15 cellular contexts compared by ENCODE assay signal in genomic region chr2:131153529-131153928, GRCh38. TPM values are rescaled to one million over a fixed set of nuclear protein-coding genes. Genes with fewer than 3 reads are reported as not detected.
DNase-seq lines count a peak whose midpoint lies in the region; ATAC-seq and TF ChIP-seq lines count a peak whose summit lies in the region.
"Had no signal": no experiment of that assay in that cellular context is flagged by ENCODE, and none has a peak within 500 bp of the region (broad histone marks: within the 10 kb centered on the region; RNA-seq: fewer than 3 reads in every experiment).

No MANE protein-coding gene starts in this region.

- intact Hi-C loops in activated T-helper 1 cell treated with anti-CD3 and anti-CD28 coated beads, Interleukin-12 subunit alpha, Interleukin-12 subunit beta, Interleukin-2, Interleukin-4 antibody, amounts not matched to agents 30 ng/mL and 10 ng/mL and 1 ng/mL, durations not matched to agents 14 hours and 24 hours and 36 hours (cut with micrococcal nuclease) = no loop called here

- CTCF ChIA-PET in SK-N-SH (lab: Yijun Ruan, JAX) = interaction anchor here (0.5 to 5.0 kb wide), 21 partner anchors 10 to 681 kb away, joined by 3 to 65 read pairs (median 5); partner anchors contain the start of gene MZT2A

- H3K9me2 ChIP-seq in SK-N-SH = no peaks in the 10 kb centered on the region

- no peaks in the 10 kb centered on the region for H3K27me3 ChIP-seq in SK-N-SH (ENCODE audit: insufficient read depth)
- H3K27me3 ChIP-seq: tibial artery had no signal

- H3K79me2 ChIP-seq in SK-N-SH (ENCODE audit: insufficient read depth) = no peaks in the 10 kb centered on the region

- WGBS in SK-N-SH (ENCODE audit: low lambda C conversion rate) = no CpG with 5 or more reads among the region's 4 CpGs

- POLR2A ChIA-PET in SK-N-SH (lab: Yijun Ruan, JAX) = no interaction called here

- peaks cover 12% of the 10 kb centered on the region for H3K4me1 Mint-ChIP-seq in activated T-helper 17 cell treated with anti-CD3 and anti-CD28 coated beads, Interleukin-2, amount 50 U/mL, for 72 hours
- H3K4me1 Mint-ChIP-seq in activated T-helper 1 cell treated with anti-CD3 and anti-CD28 coated beads, Interleukin-12 subunit alpha, Interleukin-12 subunit beta, Interleukin-2, Interleukin-4 antibody, amounts not matched to agents 30 ng/mL and 10 ng/mL and 1 ng/mL, durations not matched to agents 14 hours and 24 hours and 36 hours (ENCODE audit: low read depth) = peaks cover 32% of the 10 kb centered on the region

- H3K36me3 Mint-ChIP-seq in activated T-helper 17 cell treated with anti-CD3 and anti-CD28 coated beads, Interleukin-2, amount 50 U/mL, for 72 hours (ENCODE audit: low read depth) = peaks cover 27% of the 10 kb centered on the region
- H3K36me3 Mint-ChIP-seq in activated T-helper 1 cell treated with anti-CD3 and anti-CD28 coated beads, Interleukin-12 subunit alpha, Interleukin-12 subunit beta, Interleukin-2, Interleukin-4 antibody, amounts not matched to agents 30 ng/mL and 10 ng/mL and 1 ng/mL, durations not matched to agents 14 hours and 24 hours and 36 hours (ENCODE audit: low read depth) = peaks cover 8% of the 10 kb centered on the region

- H3K4me3 ChIP-seq in SK-N-SH (ENCODE audit: low read depth in 2 of 2, low read length in 1 of 2) = no peak overlapping the region
- H3K4me3 ChIP-seq: PC-9, tibial artery had no signal

- H3K9me3 ChIP-seq in SK-N-SH = no peaks in the 10 kb centered on the region
- H3K9me3 ChIP-seq: tibial artery had no signal

- TF ChIP-seq CTCF in SK-N-SH (IDR thresholded peaks at IDR 0.05) = no peak

- TF ChIP-seq RAD21 in SK-N-SH (IDR thresholded peaks at IDR 0.05; ENCODE audit: low read length) = no peak

- peak overlapping the region; percentile 21 for H3K4me3 Mint-ChIP-seq in activated T-helper 17 cell treated with anti-CD3 and anti-CD28 coated beads, Interleukin-2, amount 50 U/mL, for 72 hours
- H3K4me3 Mint-ChIP-seq in activated T-helper 1 cell treated with anti-CD3 and anti-CD28 coated beads, Interleukin-12 subunit alpha, Interleukin-12 subunit beta, Interleukin-2, Interleukin-4 antibody, amounts not matched to agents 30 ng/mL and 10 ng/mL and 1 ng/mL, durations not matched to agents 14 hours and 24 hours and 36 hours = no peak overlapping the region

- no peaks in the 10 kb centered on the region for H4K20me1 ChIP-seq in SK-N-SH (ENCODE audit: insufficient read depth)

- peaks cover 0 to under 1% of the 10 kb centered on the region in 2 experiments; a peak in 1 of 4 replicates for H3K4me1 ChIP-seq in SK-N-SH (ENCODE audit: control insufficient read depth in 1 of 2, insufficient read depth in 2 of 2, low read depth in 1 of 2, low read length in 1 of 2)
- H3K4me1 ChIP-seq: tibial artery had no signal

- H3K36me3 ChIP-seq in SK-N-SH (replicated peaks in 1 of 2; ENCODE audit: control insufficient read depth in 1 of 2, insufficient read depth in 2 of 2, low read length in 1 of 2) = peaks cover 5 to 20% of the 10 kb centered on the region in 2 experiments

- no peaks in the 10 kb centered on the region for H3K9me3 Mint-ChIP-seq in activated T-helper 17 cell treated with anti-CD3 and anti-CD28 coated beads, Interleukin-2, amount 50 U/mL, for 72 hours
- no peaks in the 10 kb centered on the region for H3K9me3 Mint-ChIP-seq in activated T-helper 1 cell treated with anti-CD3 and anti-CD28 coated beads, Interleukin-12 subunit alpha, Interleukin-12 subunit beta, Interleukin-2, Interleukin-4 antibody, amounts not matched to agents 30 ng/mL and 10 ng/mL and 1 ng/mL, durations not matched to agents 14 hours and 24 hours and 36 hours

- DNase-seq in SK-N-SH (no peak), NCI-H146 (lab: John Stamatoyannopoulos, UW) (no peak), NCI-H2196 (lab: John Stamatoyannopoulos, UW; ENCODE audit: unreplicated experiment) (no peak)
- DNase-seq in activated T-helper 1 cell treated with anti-CD3 and anti-CD28 coated beads, Interleukin-12 subunit alpha, Interleukin-12 subunit beta, Interleukin-2, Interleukin-4 antibody, amounts not matched to agents 30 ng/mL and 10 ng/mL and 1 ng/mL, durations not matched to agents 14 hours and 24 hours and 36 hours (ENCODE audit: low spot score) = no peak
- DNase-seq: NCI-H524 treated with DMSO at 0.1 percent for 48 hours, tibial artery had no signal

- no peak overlapping the region for H3K4me2 ChIP-seq in SK-N-SH
- H3K4me2 ChIP-seq: PC-9 had no signal

- TF ChIP-seq EP300 in SK-N-SH (IDR thresholded peaks at IDR 0.05; ENCODE audit: borderline replicate concordance in 1 of 2, low read depth in 1 of 2, low read length in 1 of 2) = no peak

- H3K27me3 Mint-ChIP-seq in activated T-helper 17 cell treated with anti-CD3 and anti-CD28 coated beads, Interleukin-2, amount 50 U/mL, for 72 hours = no peaks in the 10 kb centered on the region
- no peaks in the 10 kb centered on the region for H3K27me3 Mint-ChIP-seq in activated T-helper 1 cell treated with anti-CD3 and anti-CD28 coated beads, Interleukin-12 subunit alpha, Interleukin-12 subunit beta, Interleukin-2, Interleukin-4 antibody, amounts not matched to agents 30 ng/mL and 10 ng/mL and 1 ng/mL, durations not matched to agents 14 hours and 24 hours and 36 hours (ENCODE audit: insufficient read depth)

- H3K27ac Mint-ChIP-seq in activated T-helper 17 cell treated with anti-CD3 and anti-CD28 coated beads, Interleukin-2, amount 50 U/mL, for 72 hours = peak overlapping the region; percentile 76
- no peak overlapping the region for H3K27ac Mint-ChIP-seq in activated T-helper 1 cell treated with anti-CD3 and anti-CD28 coated beads, Interleukin-12 subunit alpha, Interleukin-12 subunit beta, Interleukin-2, Interleukin-4 antibody, amounts not matched to agents 30 ng/mL and 10 ng/mL and 1 ng/mL, durations not matched to agents 14 hours and 24 hours and 36 hours

- peak; percentile 41 for ATAC-seq in SK-N-SH treated with all-trans-retinoic acid at 6 μM for 48 hours
- peak; percentile 7 for ATAC-seq in HG03520 (IDR thresholded peaks at IDR 0.05; ENCODE audit: unreplicated experiment)
- no peak for ATAC-seq in activated T-helper 17 cell treated with anti-CD3 and anti-CD28 coated beads, Interleukin-2, amount 50 U/mL, for 72 hours (replicated peaks)
- ATAC-seq in HG03469 (IDR thresholded peaks at IDR 0.05; ENCODE audit: unreplicated experiment) = no peak

- no peak overlapping the region for H3K9ac ChIP-seq in SK-N-SH

- peaks cover 3% of the 10 kb centered on the region for H3F3A ChIP-seq in SK-N-SH (replicated peaks; ENCODE audit: insufficient read depth)

- H2AFZ ChIP-seq in SK-N-SH (ENCODE audit: low read depth) = no peak overlapping the region
- H2AFZ ChIP-seq: PC-9 had no signal

- H3K27ac ChIP-seq in SK-N-SH (ENCODE audit: low read depth in 2 of 2, low read length in 1 of 2) = no peak overlapping the region
- H3K27ac ChIP-seq: PC-9, tibial artery had no signal

TF ChIP-seq in SK-N-SH treated with all-trans-retinoic acid at 6 μM for 48 hours, 23 proteins besides CTCF, POLR2A, EP300 and RAD21 (continues in another document):
- TF ChIP-seq CSRNP3 (CRISPR knock-in tag; IDR thresholded peaks at IDR 0.05) = no peak
- no peak for TF ChIP-seq PPARA (CRISPR knock-in tag; IDR thresholded peaks at IDR 0.05; ENCODE audit: borderline replicate concordance)
- TF ChIP-seq ZC3H10 (CRISPR knock-in tag; IDR thresholded peaks at IDR 0.05) = no peak

TF ChIP-seq in SK-N-SH, 30 proteins besides CTCF, POLR2A, EP300 and RAD21 (continues in another document):
- TF ChIP-seq RFX5 (IDR thresholded peaks at IDR 0.05; ENCODE audit: low read length) (no peak), TAF1 (IDR thresholded peaks at IDR 0.05; ENCODE audit: borderline replicate concordance, low read depth, low read length) (no peak), TCF12 (IDR thresholded peaks at IDR 0.05) (no peak), MAX (IDR thresholded peaks at IDR 0.05; ENCODE audit: low read depth) (no peak), RXRA (IDR thresholded peaks at IDR 0.05; ENCODE audit: borderline replicate concordance, low read depth) (no peak), YY1 (IDR thresholded peaks at IDR 0.05; ENCODE audit: low read depth) (no peak), IRF3 (IDR thresholded peaks at IDR 0.05; ENCODE audit: low read depth, low read length) (no peak), CHD2 (IDR thresholded peaks at IDR 0.05; ENCODE audit: low read length, partially characterized antibody) (no peak), RCOR1 (IDR thresholded peaks at IDR 0.05; ENCODE audit: low read length) (no peak), NRF1 (IDR thresholded peaks at IDR 0.05; ENCODE audit: low read depth, low read length) (no peak), ELF1 (IDR thresholded peaks at IDR 0.05) (no peak)

RNA-seq across cellular contexts. Expression of gene PLEKHB2, which starts 48.4 kb away (rescaled TPM):
- polyA plus RNA-seq in SK-N-SH (2012; rRNA removed) = 78.9 and 105 TPM in 2 replicates
- 82.9 and 136 TPM in 2 replicates for polyA plus RNA-seq in SK-N-SH (2012; cell fraction: cytosol; rRNA removed)
- 46.4 and 49.5 TPM in 2 replicates for polyA plus RNA-seq in SK-N-SH (2012; cell fraction: nucleus; rRNA removed)
- 10 to 100 TPM; 59.8 to 64.5 TPM for total RNA-seq in activated T-helper 17 cell treated with anti-CD3 and anti-CD28 coated beads, Interleukin-2, amount 50 U/mL, for 72 hours
- 72.5 and 73.9 TPM in 2 replicates for total RNA-seq in activated T-helper 1 cell treated with anti-CD3 and anti-CD28 coated beads, Interleukin-12 subunit alpha, Interleukin-12 subunit beta, Interleukin-2, Interleukin-4 antibody, amounts not matched to agents 30 ng/mL and 10 ng/mL and 1 ng/mL, durations not matched to agents 14 hours and 24 hours and 36 hours

RNA-seq across cellular contexts. Expression of gene POTEE, which starts 55.8 kb away (rescaled TPM):
- polyA plus RNA-seq in SK-N-SH (2012; rRNA removed) = 0.03 TPM in 1 of 2 replicates, not detected in the other
- under 0.01 TPM in 1 of 2 replicates, not detected in the other for polyA plus RNA-seq in SK-N-SH (2012; cell fraction: cytosol; rRNA removed)
- polyA plus RNA-seq in SK-N-SH (2012; cell fraction: nucleus; rRNA removed) = 0.07 and 0.18 TPM in 2 replicates
- 1 to 10 TPM in 1 of 2 donors, under 1 TPM in 1; 0.61 to 1.7 TPM for total RNA-seq in activated T-helper 17 cell treated with anti-CD3 and anti-CD28 coated beads, Interleukin-2, amount 50 U/mL, for 72 hours
- 0.67 and 1.1 TPM in 2 replicates for total RNA-seq in activated T-helper 1 cell treated with anti-CD3 and anti-CD28 coated beads, Interleukin-12 subunit alpha, Interleukin-12 subunit beta, Interleukin-2, Interleukin-4 antibody, amounts not matched to agents 30 ng/mL and 10 ng/mL and 1 ng/mL, durations not matched to agents 14 hours and 24 hours and 36 hours
- total RNA-seq: LHCN-M2, osteocyte, skeletal muscle tissue had no signal
- polyA plus RNA-seq: aorta had no signal

Comparison
In these comparisons a context has a peak if more than half of its experiments do, and no peak if none do; other contexts are left out.
1. ATAC-seq: peak in SK-N-SH treated with all-trans-retinoic acid at 6 μM for 48 hours (single experiment) and HG03520 (single experiment); none in activated T-helper 17 cell treated with anti-CD3 and anti-CD28 coated beads, Interleukin-2, amount 50 U/mL, for 72 hours (single experiment) and HG03469 (single experiment).